In the genomic region with DNA sequence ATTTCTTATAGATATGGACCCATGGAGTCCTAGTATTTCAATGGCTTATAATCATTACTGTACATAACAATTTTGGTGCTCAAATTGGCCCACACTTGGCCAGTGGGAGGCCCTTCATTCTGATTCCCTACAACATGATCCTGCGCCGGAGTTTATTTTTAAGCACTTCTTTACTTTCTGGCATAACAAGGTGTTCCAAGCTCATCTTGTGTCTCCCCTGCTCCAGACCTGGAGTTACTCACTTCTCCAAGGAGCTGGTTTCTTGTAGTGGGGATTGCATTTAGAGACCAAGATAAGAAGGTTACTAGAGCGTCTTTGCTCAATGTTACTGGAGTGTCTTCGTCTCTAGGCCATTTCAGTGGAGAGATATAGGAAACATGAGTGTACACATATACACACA, we compare ENCODE assay signal across 30 cellular contexts.
"Had no signal": no experiment of that assay in that cellular context is flagged by ENCODE, and none has a peak within 500 bp of the region (broad histone marks: within the 10 kb centered on the region; RNA-seq: fewer than 3 reads in every experiment).

No MANE protein-coding gene starts in this region.

- H3K27me3 ChIP-seq: brain microvascular endothelial cell, dorsolateral prefrontal cortex, gastroesophageal sphincter had no signal

- H3K4me3 ChIP-seq: coronary artery, dorsolateral prefrontal cortex, gastroesophageal sphincter had no signal

- DNase-seq: activated B cell treated with CpG ODN at 0.5 μM for 24 hours; activated CD4-positive, alpha-beta T cell treated with anti-CD3 and anti-CD28 coated beads for 48 hours; activated CD4-positive, alpha-beta T cell treated with anti-CD3 and anti-CD28 coated beads, Interleukin-2, amount 50 U/mL, for 1 hour; activated CD4-positive, alpha-beta T cell treated with anti-CD3 and anti-CD28 coated beads, Interleukin-2, amount 50 U/mL, for 48 hours; activated CD8-positive, alpha-beta memory T cell treated with anti-CD3 and anti-CD28 coated beads for 24 hours; activated CD8-positive, alpha-beta T cell treated with anti-CD3 and anti-CD28 coated beads for 36 hours; activated gamma-delta T cell treated with Interleukin-2 at 50 U/mL for 16 hours; activated naive CD4-positive, alpha-beta T cell treated with anti-CD3 and anti-CD28 coated beads, Interleukin-2, amount 50 U/mL, for 16 hours; activated naive CD4-positive, alpha-beta T cell treated with Interleukin-2 at 50 U/mL for 16 hours; activated T-cell treated with anti-CD3 and anti-CD28 coated beads, Interleukin-2, amount 50 U/mL, for 48 hours; amniotic stem cell; anterior cingulate cortex; brain microvascular endothelial cell; dorsolateral prefrontal cortex; effector memory CD4-positive, alpha-beta T cell; endodermal cell; foreskin fibroblast; SW 1271; T-helper 1 cell; T-helper 17 cell; T1000; WERI-Rb-1 had no signal

- H3K4me3 Mint-ChIP-seq: activated B cell treated with CpG ODN at 0.5 μM for 24 hours; activated CD8-positive, alpha-beta T cell treated with anti-CD3 and anti-CD28 coated beads for 36 hours; activated naive CD8-positive, alpha-beta T cell; central memory CD8-positive, alpha-beta T cell; dendritic cell treated with granulocyte-macrophage colony-stimulating factor and Interleukin-4, amounts not matched to agents 40 ng/mL and 50 ng/mL, for 4 days; endodermal cell; T-helper 17 cell; T-helper 2 cell treated with Interferon-gamma antibody and Interleukin-4, amounts not matched to agents 5 μg/mL and 100 μg/mL, for 36 hours had no signal

- H3K27me3 Mint-ChIP-seq: activated B cell treated with CpG ODN at 0.5 μM for 24 hours; activated CD8-positive, alpha-beta T cell treated with anti-CD3 and anti-CD28 coated beads for 36 hours; activated naive CD8-positive, alpha-beta T cell; central memory CD8-positive, alpha-beta T cell; T-helper 17 cell had no signal

- H3K27ac ChIP-seq: brain microvascular endothelial cell, coronary artery, gastroesophageal sphincter, WERI-Rb-1 had no signal

- H3K27ac Mint-ChIP-seq: activated B cell treated with CpG ODN at 0.5 μM for 24 hours; activated CD8-positive, alpha-beta T cell treated with anti-CD3 and anti-CD28 coated beads for 36 hours; activated naive CD8-positive, alpha-beta T cell; dendritic cell treated with granulocyte-macrophage colony-stimulating factor and Interleukin-4, amounts not matched to agents 40 ng/mL and 50 ng/mL, for 4 days; endodermal cell; T-helper 17 cell; T-helper 2 cell treated with Interferon-gamma antibody and Interleukin-4, amounts not matched to agents 5 μg/mL and 100 μg/mL, for 36 hours had no signal

- H3K9me3 Mint-ChIP-seq: activated B cell treated with CpG ODN at 0.5 μM for 24 hours; activated CD8-positive, alpha-beta T cell treated with anti-CD3 and anti-CD28 coated beads for 36 hours; central memory CD8-positive, alpha-beta T cell; dendritic cell treated with granulocyte-macrophage colony-stimulating factor and Interleukin-4, amounts not matched to agents 40 ng/mL and 50 ng/mL, for 4 days; endodermal cell; T-helper 2 cell treated with Interferon-gamma antibody and Interleukin-4, amounts not matched to agents 5 μg/mL and 100 μg/mL, for 36 hours had no signal

- H3K9me3 ChIP-seq: gastroesophageal sphincter had no signal

- ATAC-seq: activated CD4-positive, CD25-positive, alpha-beta regulatory T cell treated with anti-CD3 and anti-CD28 coated beads, Interleukin-2, amount 50 U/mL, for 24 hours; activated CD8-positive, alpha-beta T cell treated with anti-CD3 and anti-CD28 coated beads for 36 hours; esophagus mucosa; gastroesophageal sphincter; T-helper 17 cell had no signal
